ENCODE assay signal across 1 cellular context in genomic region chr13:19860884-19861655, GRCh38.
TF ChIP-seq lines count a peak whose summit lies in the region.

No MANE protein-coding gene starts in this region.

TF ChIP-seq in GM23338, 12 proteins besides CTCF, POLR2A, EP300 and RAD21 (continued from another document):
- no peak for TF ChIP-seq ETS1 (IDR thresholded peaks at IDR 0.05)
TF ChIP-seq in GM23338: peak in this region for 0.
